In the genomic region with DNA sequence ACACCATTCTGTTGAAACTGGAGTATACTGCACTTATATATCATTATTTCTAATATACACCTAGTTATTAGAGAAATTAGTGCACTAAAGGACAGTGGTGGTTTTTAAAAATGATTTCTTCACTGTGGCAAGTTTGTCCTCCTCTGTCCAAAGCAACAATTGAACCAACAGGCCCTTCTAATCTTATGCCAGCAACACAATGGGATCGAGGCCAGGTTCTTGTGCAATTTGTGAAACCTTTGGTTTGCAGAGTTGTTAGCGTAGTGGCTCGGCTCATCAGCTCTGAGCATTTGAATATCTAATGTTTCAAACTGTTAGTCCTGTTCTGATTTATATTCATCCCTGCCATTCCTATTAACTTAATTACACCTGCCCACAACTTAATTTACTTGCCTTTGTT, we compare ENCODE assay signal across 12 cellular contexts. TPM values are rescaled to one million over a fixed set of nuclear protein-coding genes. Genes with fewer than 3 reads are reported as not detected.
A peak's percentile ranks its signal among the peaks of the same experiment; 100 is the strongest.
DNase-seq lines count a peak whose midpoint lies in the region; FAIRE-seq and TF ChIP-seq lines count a peak whose summit lies in the region.
"Had no signal": no experiment of that assay in that cellular context is flagged by ENCODE, and none has a peak within 500 bp of the region (broad histone marks: within the 10 kb centered on the region; RNA-seq: fewer than 3 reads in every experiment).

No MANE protein-coding gene starts in this region.

- H3K36me3 ChIP-seq in bronchial epithelial cell (ENCODE audit: control insufficient read depth, insufficient read depth, low read length) (no peaks in the 10 kb centered on the region), thyroid gland (no peaks in the 10 kb centered on the region)

- TF ChIP-seq CTCF in bronchial epithelial cell (IDR thresholded peaks at IDR 0.05; ENCODE audit: insufficient read depth, low read length, severe bottlenecking) (no peak), thyroid gland (IDR thresholded peaks at IDR 0.05) (no peak)

- H3K4me3 ChIP-seq in bronchial epithelial cell (ENCODE audit: low read depth, low read length) (no peak overlapping the region), thyroid gland (replicated peaks in 1 of 3) (no peak overlapping the region)
- H3K4me3 ChIP-seq: upper lobe of left lung had no signal

- peaks cover 14 to 22% of the 10 kb centered on the region in 2 donors for H3K4me1 ChIP-seq in thyroid gland

- intact Hi-C loops in thyroid gland (cut with DNase I): no loop called here

- DNase-seq in NCI-H2171 treated with DMSO at 0.1 percent for 48 hours (lab: John Stamatoyannopoulos, UW) (peak; percentile 23), NCI-H2171 (lab: John Stamatoyannopoulos, UW) (no peak), bronchial epithelial cell (ENCODE audit: low read depth) (peak; percentile 5), left kidney (ENCODE audit: low read depth, low spot score) (peak; percentile 5), thyroid gland (peak; percentile 85 to 93), GDM1 (lab: John Stamatoyannopoulos, UW) (no peak), RKO (ENCODE audit: low spot score) (no peak)
- no peak for DNase-seq in stimulated activated CD4-positive, alpha-beta T cell treated with anti-CD3 and anti-CD28 coated beads, Interleukin-2, amount 100 ng/mL, for 24 hours
- DNase-seq: activated CD8-positive, alpha-beta memory T cell treated with anti-CD3 and anti-CD28 coated beads, Interleukin-2, amount 50 U/mL, for 48 hours; central memory CD4-positive, alpha-beta T cell; nephron progenitor cell had no signal

- peak overlapping the region; percentile 53 to 85 (median 80) for H3K27ac ChIP-seq in thyroid gland
- H3K27ac ChIP-seq: upper lobe of left lung had no signal

- TF ChIP-seq POLR2A in thyroid gland (IDR thresholded peaks at IDR 0.05): no peak

- 28 to 36% methylated on average over 3 of the region's 3 CpGs for WGBS in thyroid gland, 2 donors

- FAIRE-seq in bronchial epithelial cell (lab: Jason Lieb, UNC): no peak

- H3K27me3 ChIP-seq in bronchial epithelial cell (ENCODE audit: control insufficient read depth, insufficient read depth, low read length) (no peaks in the 10 kb centered on the region), thyroid gland (no peaks in the 10 kb centered on the region)
- H3K27me3 ChIP-seq: upper lobe of left lung had no signal

- no peaks in the 10 kb centered on the region for H3K9me3 ChIP-seq in thyroid gland
- H3K9me3 ChIP-seq: upper lobe of left lung had no signal

RNA-seq across cellular contexts. Expression of a gene that starts 9.9 kb away (rescaled TPM):
- total RNA-seq in bronchial epithelial cell (0.13 and 0.53 TPM in 2 replicates), thyroid gland (1 to 10 TPM in 3 of 4 donors, under 1 TPM in 1; 0.39 to 3.6 (median 2.3) TPM)

RNA-seq across cellular contexts. Expression of a gene that starts 54.9 kb away (rescaled TPM):
- total RNA-seq in bronchial epithelial cell (11.0 and 14.2 TPM in 2 replicates), thyroid gland (10 to 100 TPM; 27.6 to 39.5 (median 36.1) TPM)

RNA-seq across cellular contexts. Expression of a gene that starts 55.2 kb away (rescaled TPM):
- 1.2 and 1.6 TPM in 2 replicates for total RNA-seq in bronchial epithelial cell
- total RNA-seq in thyroid gland: 1 to 10 TPM; 2.6 to 4.6 (median 3.5) TPM

Comparison
In these comparisons a context has a peak if more than half of its experiments do, and no peak if none do; other contexts are left out.
1. DNase-seq: peak in NCI-H2171 treated with DMSO at 0.1 percent for 48 hours (single experiment), bronchial epithelial cell (single experiment), left kidney (single experiment) and thyroid gland (2 of 2); none in NCI-H2171 (single experiment), GDM1 (single experiment), RKO (single experiment) and stimulated activated CD4-positive, alpha-beta T cell treated with anti-CD3 and anti-CD28 coated beads, Interleukin-2, amount 100 ng/mL, for 24 hours (0 of 2).